In genomic region chr10:13990392-13990805, GRCh38 we compare ENCODE assay signal across 10 cellular contexts.
DNase-seq lines count a peak whose midpoint lies in the region; ATAC-seq and TF ChIP-seq lines count a peak whose summit lies in the region.
"Had no signal": no experiment of that assay in that cellular context is flagged by ENCODE, and none has a peak within 500 bp of the region (broad histone marks: within the 10 kb centered on the region; RNA-seq: fewer than 3 reads in every experiment).

No MANE protein-coding gene starts in this region.

- H2AFZ ChIP-seq in parathyroid adenoma = no peak overlapping the region

- CTCF ChIA-PET in WTC11 (lab: Charles Lee) = no interaction called here

- TF ChIP-seq CTCF in parathyroid adenoma (IDR thresholded peaks at IDR 0.05) (no peak), WTC11 (IDR thresholded peaks at IDR 0.05) (no peak)

- H3K4me3 Mint-ChIP-seq in T-helper 17 cell = no peak overlapping the region
- no peak overlapping the region for H3K4me3 Mint-ChIP-seq in naive thymus-derived CD8-positive, alpha-beta T cell
- H3K4me3 Mint-ChIP-seq in WTC11 = no peak overlapping the region

- H3K79me2 ChIP-seq in parathyroid adenoma = no peaks in the 10 kb centered on the region

- H3K36me3 Mint-ChIP-seq in T-helper 17 cell (ENCODE audit: low read depth) = no peaks in the 10 kb centered on the region
- no peaks in the 10 kb centered on the region for H3K36me3 Mint-ChIP-seq in naive thymus-derived CD8-positive, alpha-beta T cell
- H3K36me3 Mint-ChIP-seq in WTC11 = no peaks in the 10 kb centered on the region

- DNase-seq in AG08395 (ENCODE audit: low spot score) (peak; percentile 29), T-helper 17 cell (no peak), Right ventricle myocardium superior (peak; percentile 56), WTC11 (ENCODE audit: low spot score) (no peak), left colon (no peak)
- no peak for DNase-seq in stimulated activated naive CD4-positive, alpha-beta T cell treated with Interleukin-2 at 50 U/mL for 16 hours (lab: John Stamatoyannopoulos, UW)
- DNase-seq in naive thymus-derived CD8-positive, alpha-beta T cell = no peak
- DNase-seq: MM.1S, NCI-H774 had no signal

- H3K27ac Mint-ChIP-seq in T-helper 17 cell = peak overlapping the region; percentile 37
- peak overlapping the region in 1 of 10 donors; percentile 34 for H3K27ac Mint-ChIP-seq in naive thymus-derived CD8-positive, alpha-beta T cell
- H3K27ac Mint-ChIP-seq in WTC11 = no peak overlapping the region

- peak overlapping the region; percentile 73 for H3K27ac ChIP-seq in parathyroid adenoma

- intact Hi-C loops in Right ventricle myocardium superior (cut with DNase I) (loop anchor here (10.0 kb wide), 1 partner anchor 196 kb away; no protein-coding TSS in a partner anchor), left colon (cut with DNase I, micrococcal nuclease) (no loop called here)

- H3K27me3 Mint-ChIP-seq in T-helper 17 cell (no peaks in the 10 kb centered on the region), WTC11 (ENCODE audit: low read depth) (no peaks in the 10 kb centered on the region)
- no peaks in the 10 kb centered on the region for H3K27me3 Mint-ChIP-seq in naive thymus-derived CD8-positive, alpha-beta T cell

- no peak overlapping the region for H3K9ac ChIP-seq in parathyroid adenoma

- no peaks in the 10 kb centered on the region for H3K27me3 ChIP-seq in parathyroid adenoma (ENCODE audit: control insufficient read depth, insufficient read depth, low read length)

- POLR2A ChIA-PET in naive thymus-derived CD8-positive, alpha-beta T cell (lab: Charles Lee) = no interaction called here
- POLR2A ChIA-PET in WTC11 (lab: Charles Lee) = no interaction called here

- no peak overlapping the region for H3K4me3 ChIP-seq in parathyroid adenoma (ENCODE audit: low read depth, low read length)

- no peaks in the 10 kb centered on the region for H3K36me3 ChIP-seq in parathyroid adenoma (ENCODE audit: control insufficient read depth, insufficient read depth, low read length)

- ATAC-seq in T-helper 17 cell (no peak), Right ventricle myocardium superior (ENCODE audit: poor library complexity) (peak; percentile 76), WTC11 (no peak), left colon (no peak)
- ATAC-seq in naive thymus-derived CD8-positive, alpha-beta T cell = no peak

- H3K9me3 ChIP-seq in T-helper 17 cell (ENCODE audit: control insufficient read depth, low read length, poor library complexity, severe bottlenecking) (no peaks in the 10 kb centered on the region), parathyroid adenoma (ENCODE audit: control insufficient read depth, low read length) (no peaks in the 10 kb centered on the region)

- H3K9me3 Mint-ChIP-seq in naive thymus-derived CD8-positive, alpha-beta T cell = no peaks in the 10 kb centered on the region
- no peaks in the 10 kb centered on the region for H3K9me3 Mint-ChIP-seq in WTC11

- no peaks in the 10 kb centered on the region for H3K4me1 ChIP-seq in parathyroid adenoma

- H3K4me2 ChIP-seq in parathyroid adenoma (ENCODE audit: low read length) = no peak overlapping the region

- H3K4me1 Mint-ChIP-seq in T-helper 17 cell = peaks cover 33% of the 10 kb centered on the region
- H3K4me1 Mint-ChIP-seq in naive thymus-derived CD8-positive, alpha-beta T cell = peaks cover 7 to 20% (median 14%) of the 10 kb centered on the region in 4 donors
- H3K4me1 Mint-ChIP-seq in WTC11 = peaks cover 25% of the 10 kb centered on the region

TF ChIP-seq in WTC11, 78 proteins besides CTCF, POLR2A, EP300 and RAD21 (continues in another document):
- TF ChIP-seq ATF2 (CRISPR knock-in tag; IDR thresholded peaks at IDR 0.05; ENCODE audit: borderline replicate concordance, low read depth) (no peak), CREM (CRISPR knock-in tag; IDR thresholded peaks at IDR 0.05) (no peak), ESRRA (CRISPR knock-in tag; IDR thresholded peaks at IDR 0.05; ENCODE audit: borderline replicate concordance) (no peak), ZNF219 (CRISPR knock-in tag; IDR thresholded peaks at IDR 0.05; ENCODE audit: borderline replicate concordance) (no peak), SMAD3 (CRISPR knock-in tag; IDR thresholded peaks at IDR 0.05; ENCODE audit: borderline replicate concordance) (no peak), AFF4 (CRISPR knock-in tag; IDR thresholded peaks at IDR 0.05; ENCODE audit: borderline replicate concordance) (no peak), ZBTB43 (CRISPR knock-in tag; IDR thresholded peaks at IDR 0.05) (no peak), MLX (CRISPR knock-in tag; IDR thresholded peaks at IDR 0.05) (no peak), IRF1 (CRISPR knock-in tag; IDR thresholded peaks at IDR 0.05) (no peak), GABPB1 (CRISPR knock-in tag; IDR thresholded peaks at IDR 0.05) (no peak), CDX4 (CRISPR knock-in tag; IDR thresholded peaks at IDR 0.05; ENCODE audit: borderline replicate concordance) (no peak)

Comparison
In these comparisons a context has a peak if more than half of its experiments do, and no peak if none do; other contexts are left out.
1. DNase-seq: peak in AG08395 (single experiment) and Right ventricle myocardium superior (single experiment); none in T-helper 17 cell (0 of 3), stimulated activated naive CD4-positive, alpha-beta T cell treated with Interleukin-2 at 50 U/mL for 16 hours (single experiment), naive thymus-derived CD8-positive, alpha-beta T cell (0 of 10), WTC11 (single experiment) and left colon (0 of 2).